ENCODE assay signal across 10 cellular contexts in genomic region chr3:77081240-77081661, GRCh38.
DNase-seq lines count a peak whose midpoint lies in the region; ATAC-seq and TF ChIP-seq lines count a peak whose summit lies in the region.
"Had no signal": no experiment of that assay in that cellular context is flagged by ENCODE, and none has a peak within 500 bp of the region (broad histone marks: within the 10 kb centered on the region; RNA-seq: fewer than 3 reads in every experiment).

No MANE protein-coding gene starts in this region.

- no peak for TF ChIP-seq CTCF in HEK293 (tag by site-specific recombination; IDR thresholded peaks at IDR 0.05)

- peak; percentile 42 to 88 for DNase-seq in NCI-H446 (lab: John Stamatoyannopoulos, UW)
- DNase-seq in non-pigmented ciliary epithelial cell (ENCODE audit: low read depth), result peak; percentile 68
- DNase-seq in midbrain (lab: John Stamatoyannopoulos, UW), result no peak
- no peak for DNase-seq in activated naive CD4-positive, alpha-beta T cell treated with Interleukin-2 at 50 U/mL for 16 hours
- DNase-seq: activated gamma-delta T cell had no signal

- H3K27me3 ChIP-seq in endocrine pancreas (ENCODE audit: control insufficient read depth, insufficient read depth, low read length), result no peaks in the 10 kb centered on the region

- H3K27ac ChIP-seq in HEK293 (ENCODE audit: extremely low read depth, low read depth, low read length), result no peak overlapping the region
- H3K27ac ChIP-seq: SK-N-MC had no signal

- ATAC-seq in GM18502 (IDR thresholded peaks at IDR 0.05; ENCODE audit: poor library complexity, unreplicated experiment), result no peak
- no peak for ATAC-seq in GM18517 (IDR thresholded peaks at IDR 0.05; ENCODE audit: unreplicated experiment)

- H3K4me3 ChIP-seq in HEK293 (ENCODE audit: low read depth, low read length) (no peak overlapping the region), endocrine pancreas (ENCODE audit: control insufficient read depth, insufficient read depth, low read length) (peak overlapping the region; percentile 46)
- H3K4me3 ChIP-seq: SK-N-MC had no signal

- H3K36me3 ChIP-seq in HEK293 (ENCODE audit: control insufficient read depth in 2 of 2, insufficient read depth in 1 of 2, low read length in 2 of 2), result no peaks in the 10 kb centered on the region
- no peaks in the 10 kb centered on the region for H3K36me3 ChIP-seq in endocrine pancreas (ENCODE audit: control insufficient read depth, insufficient read depth, low read length)

- POLR2A ChIA-PET in HEK293 (lab: Yijun Ruan, JAX), result no interaction called here

- H3K9me3 ChIP-seq in HEK293 (ENCODE audit: control insufficient read depth, insufficient read depth, low read depth, low read length) (no peaks in the 10 kb centered on the region), endocrine pancreas (ENCODE audit: control insufficient read depth, low read length) (no peaks in the 10 kb centered on the region)

- no peak overlapping the region for H3K9ac ChIP-seq in endocrine pancreas (ENCODE audit: control insufficient read depth, insufficient read depth, low read length)

- CTCF ChIA-PET in HEK293 (lab: Yijun Ruan, JAX), result interaction anchor here (0.6 kb wide), 1 partner anchor 460 kb away, joined by 4 read pairs; no protein-coding TSS in a partner anchor

- H3K4me1 ChIP-seq in HEK293 (ENCODE audit: control insufficient read depth, insufficient read depth, low read length) (peaks cover 12% of the 10 kb centered on the region; the same call in 1 of the 2 replicates), endocrine pancreas (ENCODE audit: control insufficient read depth, insufficient read depth, low read length) (peaks cover 28% of the 10 kb centered on the region)

TF ChIP-seq in HEK293, 187 proteins besides CTCF, POLR2A, EP300 and RAD21 (continues in another document):
- TF ChIP-seq ZNF558 (tag by site-specific recombination; IDR thresholded peaks at IDR 0.05) (peak; percentile 70; the same call in 1 of the 2 replicates), ZNF707 (tag by site-specific recombination; IDR thresholded peaks at IDR 0.05) (no peak), ZNF394 (tag by site-specific recombination; IDR thresholded peaks at IDR 0.05; ENCODE audit: borderline replicate concordance) (peak; percentile 10; the same call in 1 of the 2 replicates), MZF1 (tag by site-specific recombination; IDR thresholded peaks at IDR 0.05; ENCODE audit: borderline replicate concordance) (no peak), ZBTB44 (tag by site-specific recombination; IDR thresholded peaks at IDR 0.05) (no peak), FEZF1 (tag by site-specific recombination; IDR thresholded peaks at IDR 0.05) (peak; percentile 78), ZNF747 (tag by site-specific recombination; IDR thresholded peaks at IDR 0.05) (no peak), SETDB1 (IDR thresholded peaks at IDR 0.05; ENCODE audit: insufficient read length, low read length) (no peak), HOXC10 (CRISPR knock-in tag; IDR thresholded peaks at IDR 0.05) (no peak), ZSCAN23 (tag by site-specific recombination; IDR thresholded peaks at IDR 0.05) (no peak), ZSCAN4 (tag by site-specific recombination; IDR thresholded peaks at IDR 0.05) (peak; percentile 41; the same call in 1 of the 2 replicates), OSR2 (tag by site-specific recombination; IDR thresholded peaks at IDR 0.05) (peak; percentile 60)
- TF ChIP-seq, protein P1, sequence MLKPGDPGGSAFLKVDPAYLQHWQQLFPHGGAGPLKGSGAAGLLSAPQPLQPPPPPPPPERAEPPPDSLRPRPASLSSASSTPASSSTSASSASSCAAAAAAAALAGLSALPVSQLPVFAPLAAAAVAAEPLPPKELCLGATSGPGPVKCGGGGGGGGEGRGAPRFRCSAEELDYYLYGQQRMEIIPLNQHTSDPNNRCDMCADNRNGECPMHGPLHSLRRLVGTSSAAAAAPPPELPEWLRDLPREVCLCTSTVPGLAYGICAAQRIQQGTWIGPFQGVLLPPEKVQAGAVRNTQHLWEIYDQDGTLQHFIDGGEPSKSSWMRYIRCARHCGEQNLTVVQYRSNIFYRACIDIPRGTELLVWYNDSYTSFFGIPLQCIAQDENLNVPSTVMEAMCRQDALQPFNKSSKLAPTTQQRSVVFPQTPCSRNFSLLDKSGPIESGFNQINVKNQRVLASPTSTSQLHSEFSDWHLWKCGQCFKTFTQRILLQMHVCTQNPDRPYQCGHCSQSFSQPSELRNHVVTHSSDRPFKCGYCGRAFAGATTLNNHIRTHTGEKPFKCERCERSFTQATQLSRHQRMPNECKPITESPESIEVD (tag by site-specific recombination; IDR thresholded peaks at IDR 0.05), result peak; percentile 68
- TF ChIP-seq, protein P2, sequence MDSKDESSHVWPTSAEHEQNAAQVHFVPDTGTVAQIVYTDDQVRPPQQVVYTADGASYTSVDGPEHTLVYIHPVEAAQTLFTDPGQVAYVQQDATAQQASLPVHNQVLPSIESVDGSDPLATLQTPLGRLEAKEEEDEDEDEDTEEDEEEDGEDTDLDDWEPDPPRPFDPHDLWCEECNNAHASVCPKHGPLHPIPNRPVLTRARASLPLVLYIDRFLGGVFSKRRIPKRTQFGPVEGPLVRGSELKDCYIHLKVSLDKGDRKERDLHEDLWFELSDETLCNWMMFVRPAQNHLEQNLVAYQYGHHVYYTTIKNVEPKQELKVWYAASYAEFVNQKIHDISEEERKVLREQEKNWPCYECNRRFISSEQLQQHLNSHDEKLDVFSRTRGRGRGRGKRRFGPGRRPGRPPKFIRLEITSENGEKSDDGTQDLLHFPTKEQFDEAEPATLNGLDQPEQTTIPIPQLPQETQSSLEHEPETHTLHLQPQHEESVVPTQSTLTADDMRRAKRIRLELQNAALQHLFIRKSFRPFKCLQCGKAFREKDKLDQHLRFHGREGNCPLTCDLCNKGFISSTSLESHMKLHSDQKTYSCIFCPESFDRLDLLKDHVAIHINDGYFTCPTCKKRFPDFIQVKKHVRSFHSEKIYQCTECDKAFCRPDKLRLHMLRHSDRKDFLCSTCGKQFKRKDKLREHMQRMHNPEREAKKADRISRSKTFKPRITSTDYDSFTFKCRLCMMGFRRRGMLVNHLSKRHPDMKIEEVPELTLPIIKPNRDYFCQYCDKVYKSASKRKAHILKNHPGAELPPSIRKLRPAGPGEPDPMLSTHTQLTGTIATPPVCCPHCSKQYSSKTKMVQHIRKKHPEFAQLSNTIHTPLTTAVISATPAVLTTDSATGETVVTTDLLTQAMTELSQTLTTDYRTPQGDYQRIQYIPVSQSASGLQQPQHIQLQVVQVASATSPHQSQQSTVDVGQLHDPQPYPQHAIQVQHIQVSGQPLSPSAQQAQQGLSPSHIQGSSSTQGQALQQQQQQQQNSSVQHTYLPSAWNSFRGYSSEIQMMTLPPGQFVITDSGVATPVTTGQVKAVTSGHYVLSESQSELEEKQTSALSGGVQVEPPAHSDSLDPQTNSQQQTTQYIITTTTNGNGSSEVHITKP (tag by site-specific recombination; IDR thresholded peaks at IDR 0.05), result peak; percentile 57
- TF ChIP-seq, protein P3, sequence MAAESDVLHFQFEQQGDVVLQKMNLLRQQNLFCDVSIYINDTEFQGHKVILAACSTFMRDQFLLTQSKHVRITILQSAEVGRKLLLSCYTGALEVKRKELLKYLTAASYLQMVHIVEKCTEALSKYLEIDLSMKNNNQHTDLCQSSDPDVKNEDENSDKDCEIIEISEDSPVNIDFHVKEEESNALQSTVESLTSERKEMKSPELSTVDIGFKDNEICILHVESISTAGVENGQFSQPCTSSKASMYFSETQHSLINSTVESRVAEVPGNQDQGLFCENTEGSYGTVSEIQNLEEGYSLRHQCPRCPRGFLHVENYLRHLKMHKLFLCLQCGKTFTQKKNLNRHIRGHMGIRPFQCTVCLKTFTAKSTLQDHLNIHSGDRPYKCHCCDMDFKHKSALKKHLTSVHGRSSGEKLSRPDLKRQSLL (tag by site-specific recombination; IDR thresholded peaks at IDR 0.05), result no peak
- TF ChIP-seq, protein P4, sequence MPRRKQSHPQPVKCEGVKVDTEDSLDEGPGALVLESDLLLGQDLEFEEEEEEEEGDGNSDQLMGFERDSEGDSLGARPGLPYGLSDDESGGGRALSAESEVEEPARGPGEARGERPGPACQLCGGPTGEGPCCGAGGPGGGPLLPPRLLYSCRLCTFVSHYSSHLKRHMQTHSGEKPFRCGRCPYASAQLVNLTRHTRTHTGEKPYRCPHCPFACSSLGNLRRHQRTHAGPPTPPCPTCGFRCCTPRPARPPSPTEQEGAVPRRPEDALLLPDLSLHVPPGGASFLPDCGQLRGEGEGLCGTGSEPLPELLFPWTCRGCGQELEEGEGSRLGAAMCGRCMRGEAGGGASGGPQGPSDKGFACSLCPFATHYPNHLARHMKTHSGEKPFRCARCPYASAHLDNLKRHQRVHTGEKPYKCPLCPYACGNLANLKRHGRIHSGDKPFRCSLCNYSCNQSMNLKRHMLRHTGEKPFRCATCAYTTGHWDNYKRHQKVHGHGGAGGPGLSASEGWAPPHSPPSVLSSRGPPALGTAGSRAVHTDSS (tag by site-specific recombination; IDR thresholded peaks at IDR 0.05), result no peak

Comparison
In these comparisons a context has a peak if more than half of its experiments do, and no peak if none do; other contexts are left out.
1. DNase-seq: peak in NCI-H446 (2 of 2) and non-pigmented ciliary epithelial cell (single experiment); none in midbrain (single experiment) and activated naive CD4-positive, alpha-beta T cell treated with Interleukin-2 at 50 U/mL for 16 hours (single experiment).